7 cellular contexts compared by ENCODE assay signal in the genomic region with DNA sequence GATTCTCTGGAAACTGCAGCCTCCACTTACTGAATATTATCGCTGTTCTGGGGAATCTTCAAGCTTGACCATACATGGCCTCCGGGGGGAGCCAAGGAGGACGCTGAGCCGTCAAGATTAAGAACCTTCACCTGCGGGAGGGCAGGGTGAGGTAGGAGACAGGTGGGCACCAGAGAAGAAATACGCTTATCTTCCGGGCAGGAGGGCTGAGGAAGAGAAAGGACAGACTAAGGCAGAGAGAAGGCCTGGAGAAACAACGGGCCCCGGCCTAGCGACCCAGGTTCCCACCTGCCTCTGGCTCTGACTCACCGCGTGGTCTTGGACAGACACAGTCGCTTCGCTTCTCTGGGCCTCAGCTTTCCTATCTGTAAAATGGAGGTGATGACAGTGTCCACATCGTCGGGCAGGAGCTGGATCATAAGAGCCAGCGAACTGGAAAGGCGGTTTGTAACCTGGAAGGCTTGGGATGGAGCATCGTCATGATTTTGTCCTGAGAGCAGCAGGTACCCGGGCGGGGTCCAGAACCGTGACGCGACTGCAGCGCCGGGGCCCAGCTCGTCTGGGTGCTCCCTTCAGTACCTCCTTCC. TPM values are rescaled to one million over a fixed set of nuclear protein-coding genes. Genes with fewer than 3 reads are reported as not detected.
DNase-seq lines count a peak whose midpoint lies in the region; ATAC-seq, FAIRE-seq and TF ChIP-seq lines count a peak whose summit lies in the region.

No MANE protein-coding gene starts in this region.

- peak; percentile 84 for FAIRE-seq in K562 (lab: Jason Lieb, UNC)
- FAIRE-seq in kidney (lab: Jason Lieb, UNC) = no peak

- no peaks in the 10 kb centered on the region for H3K27me3 ChIP-seq in HUES6 (ENCODE audit: control insufficient read depth, insufficient read depth, low read length)
- H3K27me3 ChIP-seq in K562 (ENCODE audit: control insufficient read depth in 2 of 2, insufficient read depth in 2 of 2, low read length in 2 of 2) = no peaks in the 10 kb centered on the region

- no peaks in the 10 kb centered on the region for H3K9me3 ChIP-seq in HUES6 (ENCODE audit: control insufficient read depth, insufficient read depth, low read depth, low read length)
- H3K9me3 ChIP-seq in K562 (replicated peaks; ENCODE audit: control insufficient read depth, insufficient read depth, low read depth, low read length) = no peaks in the 10 kb centered on the region
- no peaks in the 10 kb centered on the region for H3K9me3 ChIP-seq in kidney (ENCODE audit: control insufficient read depth in 1 of 2, low read length in 2 of 2)

- H3K4me1 ChIP-seq in HUES6 (ENCODE audit: control insufficient read depth, insufficient read depth, low read length) (no peaks in the 10 kb centered on the region; the same call in 1 of the 2 replicates), K562 (replicated peaks in 1 of 2; ENCODE audit: control insufficient read depth in 2 of 2, insufficient read depth in 2 of 2, low read length in 2 of 2) (peaks cover 6 to 17% of the 10 kb centered on the region in 2 experiments; a peak in 3 of 5 replicates), kidney (ENCODE audit: control insufficient read depth in 1 of 2, insufficient read depth in 1 of 2, low read depth in 1 of 2, low read length in 2 of 2) (peaks cover 0 to 11% of the 10 kb centered on the region in 2 donors)

- no peaks in the 10 kb centered on the region for H4K20me1 ChIP-seq in K562 (replicated peaks; ENCODE audit: control insufficient read depth, insufficient read depth, low read length)

- H3K9ac ChIP-seq in HUES6 (ENCODE audit: low read length) (peak overlapping the region; percentile 93), K562 (ENCODE audit: insufficient read depth in 1 of 2, low read depth in 2 of 2, low read length in 2 of 2) (peak overlapping the region; percentile 91 to 96), kidney (ENCODE audit: low read length in 2 of 2) (peak overlapping the region; percentile 52 to 65)

- TF ChIP-seq RAD21 in K562 (CRISPR knock-in tag; conservative IDR thresholded peaks at IDR 0.05 in 1 of 2, IDR thresholded peaks at IDR 0.05 in 1 of 2) = peak; percentile 42 to 55

- peak; percentile 27 for DNase-seq in GF-D8 (lab: John Stamatoyannopoulos, UW)
- peak; percentile 51 to 77 (median 60) for DNase-seq in K562 (ENCODE audit: extremely low read depth in 1 of 4, low spot score in 3 of 4)
- DNase-seq in kidney = no peak
- DNase-seq in stimulated activated CD4-positive, alpha-beta T cell treated with anti-CD3 and anti-CD28 coated beads, Interleukin-4, amount 100 ng/mL, for 4 hours = peak; percentile 38 to 40

- POLR2A ChIA-PET in K562 (lab: Yijun Ruan, JAX) = interaction anchor here (0.6 to 1.9 kb wide), 11 partner anchors 9 to 729 kb away, joined by 3 to 10 read pairs (median 4); partner anchors contain the start of gene DNPEP

- no peak for TF ChIP-seq POLR2A in K562 (conservative IDR thresholded peaks at IDR 0.05)

- CTCF ChIA-PET in K562 (lab: Yijun Ruan, JAX; ENCODE audit: low intra/inter-chr PET ratio) = interaction anchor here (1.8 to 3.1 kb wide), 2 partner anchors 29 to 189 kb away, joined by 8 to 32 read pairs; no protein-coding TSS in a partner anchor

- peak overlapping the region; percentile 74; the same call in 1 of the 2 replicates for H3K27ac ChIP-seq in HUES6 (ENCODE audit: low read depth, low read length)
- H3K27ac ChIP-seq in K562 (ENCODE audit: extremely low read depth, low read depth, low read length) = peak overlapping the region; percentile 49
- peak overlapping the region; percentile 57 to 60 for H3K27ac ChIP-seq in kidney (ENCODE audit: low read depth in 2 of 2, low read length in 2 of 2)

- peaks cover 55% of the 10 kb centered on the region for H3K36me3 ChIP-seq in HUES6 (ENCODE audit: control insufficient read depth, insufficient read depth, low read length)
- H3K36me3 ChIP-seq in K562 (ENCODE audit: control insufficient read depth, insufficient read depth, low read length) = peaks cover 69% of the 10 kb centered on the region; the same call in 2 of the 3 replicates
- H3K36me3 ChIP-seq in kidney (ENCODE audit: control insufficient read depth in 1 of 2, insufficient read depth in 2 of 2, low read length in 2 of 2) = peaks cover 17 to 35% of the 10 kb centered on the region in 2 donors

- peak overlapping the region; percentile 84 for H2AFZ ChIP-seq in K562 (ENCODE audit: low read depth, low read length)

- H3K4me3 ChIP-seq in HUES6 (ENCODE audit: low read depth, low read length) (peak overlapping the region; percentile 92), K562 (peak overlapping the region; percentile 61), kidney (ENCODE audit: low read length in 2 of 2) (peak overlapping the region; percentile 81 to 92)

- peaks cover 32% of the 10 kb centered on the region for H3K79me2 ChIP-seq in K562 (ENCODE audit: control insufficient read depth, insufficient read depth, low read length)

- intact Hi-C loops in K562 (cut with micrococcal nuclease) = loop anchor here (1.0 to 2.0 kb wide), 2 partner anchors 29 to 188 kb away; no protein-coding TSS in a partner anchor
- intact Hi-C loops in kidney (cut with DNase I) = no loop called here

- in situ Hi-C loops in K562 (cut with MboI) = no loop called here

- 0% methylated on average over 21 of the region's 27 CpGs for WGBS in K562 (ENCODE audit: insufficient coverage, low coverage, missing lambda C conversion rate)

- H3K4me2 ChIP-seq in K562 (ENCODE audit: insufficient read depth, low read length) = peak overlapping the region; percentile 99

- TF ChIP-seq CTCF in K562 (IDR thresholded peaks at IDR 0.05 in 2 of 3, conservative IDR thresholded peaks at IDR 0.05 in 1 of 3; ENCODE audit: insufficient read depth in 2 of 3, low read depth in 1 of 3, low read length in 3 of 3) = peak; percentile 67 to 93 (median 71)
- TF ChIP-seq CTCF in kidney (IDR thresholded peaks at IDR 0.05; ENCODE audit: borderline replicate concordance, extremely low read depth, insufficient read depth) = peak; percentile 13

- peaks cover 7% of the 10 kb centered on the region for H3K9me1 ChIP-seq in K562 (ENCODE audit: control insufficient read depth, insufficient read depth, low read length)

- ATAC-seq in GM21515 (IDR thresholded peaks at IDR 0.05; ENCODE audit: unreplicated experiment) (peak; percentile 42), SK-N-SH treated with all-trans-retinoic acid at 6 μM for 48 hours (peak; percentile 67), K562 (peak; percentile 82)

- TSS peak; percentile 78 for BruUV-seq in K562 (replicated peaks; lab: Mats Ljungman, UMichigan)

- no peak for TF ChIP-seq EP300 in K562 (IDR thresholded peaks at IDR 0.05; ENCODE audit: low read length)

RNA-seq across cellular contexts. Expression of gene ZNF142, which starts 0.7 kb away (rescaled TPM):
- 24.0 and 65.8 TPM in 2 replicates for total RNA-seq in K562 (2011; cell fraction: chromatin; rRNA removed; ENCODE audit: low replicate concordance)
- total RNA-seq in K562 (2011; cell fraction: nucleolus; rRNA removed) = 35.1 and 47.0 TPM in 2 replicates
- 30.9 and 31.5 TPM in 2 replicates for total RNA-seq in K562 (2011; cell fraction: nucleoplasm; rRNA removed)
- total RNA-seq in K562 (2014; rRNA removed) (8.1 and 13.8 TPM in 2 replicates), K562 (2014; rRNA removed; fragmentation: Illumina TruSeq; extraction: Trizol) (4.0 and 4.1 TPM in 2 replicates), K562 (2015; rRNA removed; fragmentation: Illumina TruSeq; extraction: Trizol) (4.5 and 5.2 TPM in 2 replicates), K562 (2021) (25.4 and 26.1 TPM in 2 replicates), kidney (33.6 TPM)
- polyA plus RNA-seq in K562 (2011; rRNA removed) (2.4 and 4.2 TPM in 2 replicates), K562 (2014; fragmentation: Illumina TruSeq; extraction: Trizol) (12.2 and 12.9 TPM in 2 replicates), K562 (2014; fragmentation: Nextera tagmentation; extraction: Ambion mirVana) (1 to 10 TPM in 1 of 2 experiments, under 1 TPM in 1; 0.50 to 1.3 TPM), K562 (2014; rRNA removed) (7.0 and 7.3 TPM in 2 replicates), kidney (ENCODE audit: insufficient read depth, low read depth, low replicate concordance) (3.7 TPM)
- 3.5 and 4.3 TPM in 2 replicates for polyA plus RNA-seq in K562 (2011; cell fraction: cytosol; rRNA removed)
- polyA plus RNA-seq in K562 (2011; cell fraction: nucleus; rRNA removed) = 12.9 and 32.2 TPM in 2 replicates
- 8.3 and 9.9 TPM in 2 replicates for polyA plus RNA-seq in K562 (2012)
- 6.0 and 6.3 TPM in 2 replicates for polyA minus RNA-seq in K562 (2011; rRNA and poly(A)+ RNA removed)
- 9.3 and 9.6 TPM in 2 replicates for polyA minus RNA-seq in K562 (2011; cell fraction: cytosol; rRNA and poly(A)+ RNA removed)
- 20.1 and 24.5 TPM in 2 replicates for polyA minus RNA-seq in K562 (2011; cell fraction: nucleus; rRNA and poly(A)+ RNA removed)

RNA-seq across cellular contexts. Expression of gene BCS1L, which starts 0.7 kb away (rescaled TPM):
- 85.6 and 126 TPM in 2 replicates for total RNA-seq in K562 (2011; cell fraction: chromatin; rRNA removed; ENCODE audit: low replicate concordance)
- total RNA-seq in K562 (2011; cell fraction: nucleolus; rRNA removed) = 75.8 and 79.0 TPM in 2 replicates
- 81.7 and 82.7 TPM in 2 replicates for total RNA-seq in K562 (2011; cell fraction: nucleoplasm; rRNA removed)
- total RNA-seq in K562 (2014; rRNA removed) = 41.1 and 43.6 TPM in 2 replicates
- 33.9 and 37.6 TPM in 2 replicates for total RNA-seq in K562 (2014; rRNA removed; fragmentation: Illumina TruSeq; extraction: Trizol)
- 43.8 and 46.9 TPM in 2 replicates for total RNA-seq in K562 (2015; rRNA removed; fragmentation: Illumina TruSeq; extraction: Trizol)
- total RNA-seq in K562 (2021) = 52.6 and 56.7 TPM in 2 replicates
- 55.1 and 56.7 TPM in 2 replicates for polyA plus RNA-seq in K562 (2011; rRNA removed)
- 69.3 and 108 TPM in 2 replicates for polyA plus RNA-seq in K562 (2011; cell fraction: cytosol; rRNA removed)
- polyA plus RNA-seq in K562 (2011; cell fraction: nucleus; rRNA removed) = 162 and 234 TPM in 2 replicates
- 40.2 and 56.5 TPM in 2 replicates for polyA plus RNA-seq in K562 (2012)
- polyA plus RNA-seq in K562 (2014; fragmentation: Illumina TruSeq; extraction: Trizol) = 48.0 and 61.3 TPM in 2 replicates
- polyA plus RNA-seq in K562 (2014; fragmentation: Nextera tagmentation; extraction: Ambion mirVana) = 100 to 1,000 TPM in 1 of 2 experiments, 10 to 100 TPM in 1; 83.2 to 103 TPM
- polyA plus RNA-seq in K562 (2014; rRNA removed) = 64.8 and 72.7 TPM in 2 replicates
- polyA minus RNA-seq in K562 (2011; rRNA and poly(A)+ RNA removed) = 31.4 and 41.5 TPM in 2 replicates
- 16.0 and 28.2 TPM in 2 replicates for polyA minus RNA-seq in K562 (2011; cell fraction: cytosol; rRNA and poly(A)+ RNA removed)
- 27.7 and 35.0 TPM in 2 replicates for polyA minus RNA-seq in K562 (2011; cell fraction: nucleus; rRNA and poly(A)+ RNA removed)
- 43.3 TPM for total RNA-seq in kidney
- polyA plus RNA-seq in kidney (ENCODE audit: insufficient read depth, low read depth, low replicate concordance) = 40.7 TPM

RNA-seq across cellular contexts. Expression of gene RNF25, which starts 13.0 kb away (rescaled TPM):
- 12.4 and 31.3 TPM in 2 replicates for total RNA-seq in K562 (2011; cell fraction: chromatin; rRNA removed; ENCODE audit: low replicate concordance)
- 21.2 and 25.3 TPM in 2 replicates for total RNA-seq in K562 (2011; cell fraction: nucleolus; rRNA removed)
- total RNA-seq in K562 (2011; cell fraction: nucleoplasm; rRNA removed) = 14.1 and 22.4 TPM in 2 replicates
- 17.0 and 30.0 TPM in 2 replicates for total RNA-seq in K562 (2014; rRNA removed)
- total RNA-seq in K562 (2014; rRNA removed; fragmentation: Illumina TruSeq; extraction: Trizol) = 15.5 and 18.2 TPM in 2 replicates
- 15.3 and 24.6 TPM in 2 replicates for total RNA-seq in K562 (2015; rRNA removed; fragmentation: Illumina TruSeq; extraction: Trizol)
- 19.0 and 20.5 TPM in 2 replicates for total RNA-seq in K562 (2021)
- 45.9 and 49.8 TPM in 2 replicates for polyA plus RNA-seq in K562 (2011; rRNA removed)
- 24.3 and 40.6 TPM in 2 replicates for polyA plus RNA-seq in K562 (2011; cell fraction: cytosol; rRNA removed)
- 40.5 and 63.9 TPM in 2 replicates for polyA plus RNA-seq in K562 (2011; cell fraction: nucleus; rRNA removed)
- 16.7 and 22.6 TPM in 2 replicates for polyA plus RNA-seq in K562 (2012)
- polyA plus RNA-seq in K562 (2014; fragmentation: Illumina TruSeq; extraction: Trizol) = 19.7 and 30.1 TPM in 2 replicates
- polyA plus RNA-seq in K562 (2014; fragmentation: Nextera tagmentation; extraction: Ambion mirVana) = 1 to 10 TPM; 2.3 to 10.0 TPM
- polyA plus RNA-seq in K562 (2014; rRNA removed) = 26.5 and 26.6 TPM in 2 replicates
- polyA minus RNA-seq in K562 (2011; rRNA and poly(A)+ RNA removed) = 31.3 and 33.2 TPM in 2 replicates
- 6.3 and 21.5 TPM in 2 replicates for polyA minus RNA-seq in K562 (2011; cell fraction: cytosol; rRNA and poly(A)+ RNA removed)
- 5.9 and 9.6 TPM in 2 replicates for polyA minus RNA-seq in K562 (2011; cell fraction: nucleus; rRNA and poly(A)+ RNA removed)
- 30.2 TPM for total RNA-seq in kidney
- polyA plus RNA-seq in kidney (ENCODE audit: insufficient read depth, low read depth, low replicate concordance) = 27.8 TPM

RNA-seq across cellular contexts. Expression of gene STK36, which starts 13.1 kb away (rescaled TPM):
- 93.3 and 145 TPM in 2 replicates for total RNA-seq in K562 (2011; cell fraction: chromatin; rRNA removed; ENCODE audit: low replicate concordance)
- total RNA-seq in K562 (2011; cell fraction: nucleolus; rRNA removed) = 40.4 and 45.0 TPM in 2 replicates
- total RNA-seq in K562 (2011; cell fraction: nucleoplasm; rRNA removed) = 42.6 and 50.0 TPM in 2 replicates
- total RNA-seq in K562 (2014; rRNA removed) (3.8 and 5.2 TPM in 2 replicates), K562 (2014; rRNA removed; fragmentation: Illumina TruSeq; extraction: Trizol) (4.1 and 6.3 TPM in 2 replicates), K562 (2015; rRNA removed; fragmentation: Illumina TruSeq; extraction: Trizol) (4.1 and 4.5 TPM in 2 replicates), K562 (2021) (9.3 and 9.6 TPM in 2 replicates), kidney (53.7 TPM)
- polyA plus RNA-seq in K562 (2011; rRNA removed) (12.4 and 22.4 TPM in 2 replicates), K562 (2014; fragmentation: Illumina TruSeq; extraction: Trizol) (6.5 and 9.6 TPM in 2 replicates), K562 (2014; fragmentation: Nextera tagmentation; extraction: Ambion mirVana) (1 to 10 TPM; 3.5 to 6.7 TPM), K562 (2014; rRNA removed) (9.7 and 10.3 TPM in 2 replicates), kidney (ENCODE audit: insufficient read depth, low read depth, low replicate concordance) (18.5 TPM)
- 9.2 and 11.0 TPM in 2 replicates for polyA plus RNA-seq in K562 (2011; cell fraction: cytosol; rRNA removed)
- 219 and 220 TPM in 2 replicates for polyA plus RNA-seq in K562 (2011; cell fraction: nucleus; rRNA removed)
- 5.5 and 8.3 TPM in 2 replicates for polyA plus RNA-seq in K562 (2012)
- polyA minus RNA-seq in K562 (2011; rRNA and poly(A)+ RNA removed) = 10.5 and 11.9 TPM in 2 replicates
- 5.3 and 6.7 TPM in 2 replicates for polyA minus RNA-seq in K562 (2011; cell fraction: cytosol; rRNA and poly(A)+ RNA removed)
- polyA minus RNA-seq in K562 (2011; cell fraction: nucleus; rRNA and poly(A)+ RNA removed) = 19.5 and 29.4 TPM in 2 replicates

RNA-seq across cellular contexts. Expression of gene PLCD4, which starts 51.1 kb away (rescaled TPM):
- 0.18 TPM in 1 of 2 replicates, not detected in the other for total RNA-seq in K562 (2011; cell fraction: chromatin; rRNA removed; ENCODE audit: low replicate concordance)
- total RNA-seq in K562 (2011; cell fraction: nucleolus; rRNA removed) = not detected in 2 replicates
- total RNA-seq in K562 (2011; cell fraction: nucleoplasm; rRNA removed) = not detected in 2 replicates
- total RNA-seq in K562 (2014; rRNA removed) (not detected in 2 replicates), K562 (2014; rRNA removed; fragmentation: Illumina TruSeq; extraction: Trizol) (not detected in 2 replicates), K562 (2015; rRNA removed; fragmentation: Illumina TruSeq; extraction: Trizol) (not detected in 2 replicates), K562 (2021) (not detected in 2 replicates), kidney (11.0 TPM)
- polyA plus RNA-seq in K562 (2011; rRNA removed) (0.01 TPM in 1 of 2 replicates, not detected in the other), K562 (2014; fragmentation: Illumina TruSeq; extraction: Trizol) (not detected in 2 replicates), K562 (2014; fragmentation: Nextera tagmentation; extraction: Ambion mirVana) (under 1 TPM; 0.13 to 0.38 TPM), K562 (2014; rRNA removed) (not detected in 2 replicates), kidney (ENCODE audit: insufficient read depth, low read depth, low replicate concordance) (30.4 TPM)
- not detected in 2 replicates for polyA plus RNA-seq in K562 (2011; cell fraction: cytosol; rRNA removed)
- polyA plus RNA-seq in K562 (2011; cell fraction: nucleus; rRNA removed) = 0.08 TPM in 1 of 2 replicates, not detected in the other
- polyA plus RNA-seq in K562 (2012) = 0.44 and 0.64 TPM in 2 replicates
- polyA minus RNA-seq in K562 (2011; rRNA and poly(A)+ RNA removed) = not detected in 2 replicates
- not detected in 2 replicates for polyA minus RNA-seq in K562 (2011; cell fraction: cytosol; rRNA and poly(A)+ RNA removed)
- not detected in 2 replicates for polyA minus RNA-seq in K562 (2011; cell fraction: nucleus; rRNA and poly(A)+ RNA removed)
